ENCODE assay signal across 8 cellular contexts in genomic region chr11:3838504-3838903, GRCh38.
DNase-seq lines count a peak whose midpoint lies in the region; TF ChIP-seq lines count a peak whose summit lies in the region.
"Had no signal": no experiment of that assay in that cellular context is flagged by ENCODE, and none has a peak within 500 bp of the region (broad histone marks: within the 10 kb centered on the region; RNA-seq: fewer than 3 reads in every experiment).

No MANE protein-coding gene starts in this region.

- in situ Hi-C loops in GM13976 (cut with MboI; ENCODE audit: low sequenced_read_pairs, unreplicated experiment): no loop called here

- peak overlapping the region in 1 of 2 donors; percentile 99 for H3K27ac ChIP-seq in coronary artery
- H3K27ac ChIP-seq in skin epidermis: peak overlapping the region in 20 of 21 experiments; percentile 2 to 100 (median 78)

- TF ChIP-seq CTCF in GM13976 (IDR thresholded peaks at IDR 0.05; ENCODE audit: borderline replicate concordance, control extremely low read depth, extremely low read depth, insufficient read depth, missing control alignments) (no peak), coronary artery (IDR thresholded peaks at IDR 0.05) (no peak)

- H3K4me3 ChIP-seq in coronary artery (peak overlapping the region; percentile 91), skin epidermis (peak overlapping the region in 6 of 7 experiments; percentile 66 to 93 (median 75))

- DNase-seq in GM13976 (ENCODE audit: low spot score): peak; percentile 10
- DNase-seq in NOMO-1 treated with dmso at 0.1 percent for 144 hours (lab: John Stamatoyannopoulos, UW; ENCODE audit: unreplicated experiment): peak; percentile 58
- no peak for DNase-seq in coronary artery (ENCODE audit: low spot score)
- DNase-seq in stimulated activated CD4-positive, alpha-beta T cell treated with anti-CD3 and anti-CD28 coated beads, Interleukin-4, amount 100 ng/mL, for 4 hours: no peak
- no peak for DNase-seq in NCI-H69 (lab: John Stamatoyannopoulos, UW)
- no peak for DNase-seq in posterior cingulate gyrus
- DNase-seq: H9 had no signal

- intact Hi-C loops in posterior cingulate gyrus (cut with DNase I): no loop called here

Comparison
In these comparisons a context has a peak if more than half of its experiments do, and no peak if none do; other contexts are left out.
1. DNase-seq: peak in GM13976 (single experiment) and NOMO-1 treated with dmso at 0.1 percent for 144 hours (single experiment); none in coronary artery (single experiment), stimulated activated CD4-positive, alpha-beta T cell treated with anti-CD3 and anti-CD28 coated beads, Interleukin-4, amount 100 ng/mL, for 4 hours (0 of 2), NCI-H69 (single experiment) and posterior cingulate gyrus (0 of 10).